In the genomic region with DNA sequence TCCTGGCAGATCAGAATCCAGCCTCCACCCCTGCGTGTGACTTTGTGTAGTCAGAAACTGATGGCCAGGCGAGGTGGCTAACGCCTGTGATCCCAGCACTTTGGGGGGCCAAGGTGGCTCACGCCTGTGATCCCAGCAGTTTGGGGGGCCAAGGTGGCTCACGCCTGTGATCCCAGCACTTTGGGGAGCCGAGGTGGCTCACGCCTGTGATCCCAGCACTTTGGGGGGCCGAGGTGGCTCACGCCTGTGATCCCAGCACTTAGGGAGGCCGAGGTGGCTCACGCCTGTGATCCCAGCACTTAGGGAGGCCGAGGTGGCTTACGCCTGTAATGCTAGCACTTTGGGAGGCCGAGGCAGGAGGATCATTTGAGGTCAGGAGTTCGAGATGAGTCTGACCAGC, we compare ENCODE assay signal across 27 cellular contexts. TPM values are rescaled to one million over a fixed set of nuclear protein-coding genes. Genes with fewer than 3 reads are reported as not detected.
DNase-seq lines count a peak whose midpoint lies in the region; ATAC-seq, FAIRE-seq and TF ChIP-seq lines count a peak whose summit lies in the region.
"Had no signal": no experiment of that assay in that cellular context is flagged by ENCODE, and none has a peak within 500 bp of the region (broad histone marks: within the 10 kb centered on the region; RNA-seq: fewer than 3 reads in every experiment).

No MANE protein-coding gene starts in this region.

- H2AFZ ChIP-seq in DND-41 (ENCODE audit: low read depth, low read length) (no peak overlapping the region), hepatocyte (no peak overlapping the region)
- H2AFZ ChIP-seq: GM23338 had no signal

- H3K4me3 ChIP-seq in DND-41 (ENCODE audit: low read depth in 1 of 2, low read length in 2 of 2) (no peak overlapping the region), hepatocyte (no peak overlapping the region), psoas muscle (no peak overlapping the region)
- H3K4me3 ChIP-seq: A549; BLaER1 treated with 17β-estradiol and CSF1 and Interleukin-3, amounts not matched to agents 10 nM and 100 nM; GM23338 had no signal

- H4K20me1 ChIP-seq in DND-41 (ENCODE audit: insufficient read depth, low read length) (peaks cover 67% of the 10 kb centered on the region), hepatocyte (ENCODE audit: insufficient read depth, poor library complexity, severe bottlenecking) (no peaks in the 10 kb centered on the region)

- peaks cover 92% of the 10 kb centered on the region for H3K79me2 ChIP-seq in DND-41 (ENCODE audit: insufficient read depth, low read length)
- H3K79me2 ChIP-seq in hepatocyte: peaks cover 69% of the 10 kb centered on the region

- H3K27ac ChIP-seq in DND-41 (ENCODE audit: low read length) (no peak overlapping the region), hepatocyte (no peak overlapping the region), psoas muscle (no peak overlapping the region)
- H3K27ac ChIP-seq: A549; BLaER1 treated with 17β-estradiol and CSF1 and Interleukin-3, amounts not matched to agents 10 nM and 100 nM had no signal

- H3K9me3 ChIP-seq in DND-41 (ENCODE audit: insufficient read depth, low read length, severe bottlenecking) (no peaks in the 10 kb centered on the region), hepatocyte (ENCODE audit: low read depth) (no peaks in the 10 kb centered on the region), psoas muscle (no peaks in the 10 kb centered on the region)
- H3K9me3 ChIP-seq: A549; BE2C; BLaER1 treated with 17β-estradiol and CSF1 and Interleukin-3, amounts not matched to agents 10 nM and 100 nM had no signal

- 0 out of 2 replicates have a peak overlapping the region, but pooled peaks have one; percentile 5 for H3K9ac ChIP-seq in DND-41 (ENCODE audit: low read depth, low read length)

- H3K9me3 Mint-ChIP-seq in IgD-negative memory B cell: no peaks in the 10 kb centered on the region
- H3K9me3 Mint-ChIP-seq: CD14-positive monocyte; CD4-positive, alpha-beta T cell; CD8-positive, alpha-beta memory T cell; GM23338; H9; HFFc6 had no signal

- TF ChIP-seq CTCF in DND-41 (IDR thresholded peaks at IDR 0.05; ENCODE audit: borderline replicate concordance, extremely low read depth, low read length, poor library complexity, severe bottlenecking) (no peak), hepatocyte (IDR thresholded peaks at IDR 0.05; ENCODE audit: poor library complexity) (no peak), psoas muscle (IDR thresholded peaks at IDR 0.05) (no peak)

- H3K9me2 ChIP-seq in hepatocyte (replicated peaks; ENCODE audit: insufficient read depth): no peaks in the 10 kb centered on the region

- peak overlapping the region in 2 of 3 donors; percentile 16 to 46 for H3K27ac Mint-ChIP-seq in IgD-negative memory B cell
- H3K27ac Mint-ChIP-seq: CD8-positive, alpha-beta memory T cell; GM23338; HFFc6 had no signal

- H3K27me3 Mint-ChIP-seq in IgD-negative memory B cell: no peaks in the 10 kb centered on the region
- H3K27me3 Mint-ChIP-seq: CD4-positive, alpha-beta T cell had no signal

- intact Hi-C loops in psoas muscle (cut with DNase I): no loop called here

- peaks cover 9 to 14% (median 11%) of the 10 kb centered on the region in 3 donors for H3K4me1 Mint-ChIP-seq in IgD-negative memory B cell

- H3K4me1 ChIP-seq in DND-41 (ENCODE audit: insufficient read depth, low read length): peaks cover 34% of the 10 kb centered on the region
- peaks cover 9% of the 10 kb centered on the region for H3K4me1 ChIP-seq in hepatocyte (ENCODE audit: insufficient read depth)
- peaks cover 10% of the 10 kb centered on the region for H3K4me1 ChIP-seq in psoas muscle
- H3K4me1 ChIP-seq: BE2C had no signal

- no peak overlapping the region for H3K4me3 Mint-ChIP-seq in IgD-negative memory B cell
- H3K4me3 Mint-ChIP-seq: CD14-positive monocyte; CD8-positive, alpha-beta memory T cell; GM23338; H9; HFFc6 had no signal

- FAIRE-seq in HTR-8/SVneo (lab: Jason Lieb, UNC): no peak
- FAIRE-seq: A549, D721Med, GM12891, GM18507 had no signal

- H3K36me3 Mint-ChIP-seq in IgD-negative memory B cell: no peaks in the 10 kb centered on the region

- ATAC-seq in DND-41 (ENCODE audit: insufficient read depth, low read depth) (no peak), psoas muscle (no peak)
- ATAC-seq: A549, GM23338, HCT116 had no signal

- H3K27me3 ChIP-seq in DND-41 (ENCODE audit: insufficient read depth, low read length, poor library complexity): no peaks in the 10 kb centered on the region
- H3K27me3 ChIP-seq in hepatocyte: no peaks in the 10 kb centered on the region
- no peaks in the 10 kb centered on the region for H3K27me3 ChIP-seq in psoas muscle (ENCODE audit: insufficient read depth in 3 of 3, low read length in 2 of 3)
- H3K27me3 ChIP-seq: BE2C; BLaER1 treated with 17β-estradiol and CSF1 and Interleukin-3, amounts not matched to agents 10 nM and 100 nM had no signal

- 0 out of 2 replicates have a peak overlapping the region, but pooled peaks have one; percentile 21 for H3K4me2 ChIP-seq in DND-41 (ENCODE audit: insufficient read depth, low read length)
- no peak overlapping the region for H3K4me2 ChIP-seq in hepatocyte
- H3K4me2 ChIP-seq: A549; BLaER1 treated with 17β-estradiol and CSF1 and Interleukin-3, amounts not matched to agents 10 nM and 100 nM; GM23338 had no signal

- peaks cover 61% of the 10 kb centered on the region for H3K36me3 ChIP-seq in DND-41 (ENCODE audit: insufficient read depth, low read length)
- H3K36me3 ChIP-seq in hepatocyte (replicated peaks; ENCODE audit: insufficient read depth, low read depth): no peaks in the 10 kb centered on the region
- H3K36me3 ChIP-seq in psoas muscle (ENCODE audit: insufficient read depth in 1 of 2, low read depth in 1 of 2): peaks cover 0 to 42% of the 10 kb centered on the region in 2 donors

- 98% methylated on average over 15 of the region's 15 CpGs for WGBS in hepatocyte (ENCODE audit: low lambda C conversion rate, missing lambda C conversion rate)
- WGBS in psoas muscle, 3 donors: 95 to 98% (median 97%) methylated on average over 15 of the region's 15 CpGs

- DNase-seq in DND-41: no peak
- DNase-seq in hepatocyte (ENCODE audit: low spot score): peak; percentile 2
- DNase-seq in HTR-8/SVneo (ENCODE audit: insufficient read length, low spot score): no peak
- DNase-seq in psoas muscle: no peak
- DNase-seq in activated CD8-positive, alpha-beta memory T cell treated with anti-CD3 and anti-CD28 coated beads for 24 hours: no peak
- DNase-seq: 8988T; ACHN; AML-193; BE2C; CD4-positive, alpha-beta T cell; CD8-positive, alpha-beta memory T cell; DMS 273 treated with DMSO at 0.1 percent for 48 hours; DMS79; GF-D8; H9; HFFc6 had no signal

RNA-seq across cellular contexts. Expression of gene NCAPH2, which starts 5.2 kb away (rescaled TPM):
- 39.4 TPM for polyA plus RNA-seq in IgD-negative memory B cell
- total RNA-seq in hepatocyte: 24.4 and 25.6 TPM in 2 replicates
- 40.6 and 48.0 TPM in 2 replicates for polyA plus RNA-seq in hepatocyte
- 10 to 100 TPM; 19.2 to 24.2 (median 21.7) TPM for total RNA-seq in psoas muscle
- polyA plus RNA-seq in psoas muscle: 10 to 100 TPM; 21.8 to 26.3 (median 23.7) TPM

RNA-seq across cellular contexts. Expression of gene LMF2, which starts 5.7 kb away (rescaled TPM):
- polyA plus RNA-seq in IgD-negative memory B cell (26.4 TPM), hepatocyte (97.6 and 128 TPM in 2 replicates), psoas muscle (10 to 100 TPM; 14.9 to 24.1 (median 15.6) TPM)
- total RNA-seq in hepatocyte (22.4 and 32.8 TPM in 2 replicates), psoas muscle (10 to 100 TPM; 16.7 to 18.6 (median 17.3) TPM)

RNA-seq across cellular contexts. Expression of gene SCO2, which starts 12.2 kb away (rescaled TPM):
- polyA plus RNA-seq in IgD-negative memory B cell (11.8 TPM), hepatocyte (9.7 and 11.2 TPM in 2 replicates), psoas muscle (under 1 TPM in 2 of 3 donors, not detected in 1; 0.99 to 1.00 TPM)
- total RNA-seq in hepatocyte (2.0 and 4.1 TPM in 2 replicates), psoas muscle (under 1 TPM in 1 of 4 donors, not detected in 3; 0.97 TPM)

RNA-seq across cellular contexts. Expression of gene TYMP, which starts 16.6 kb away (rescaled TPM):
- polyA plus RNA-seq in IgD-negative memory B cell (56.8 TPM), hepatocyte (85.7 and 105 TPM in 2 replicates), psoas muscle (10 to 100 TPM in 1 of 3 donors, 1 to 10 TPM in 2; 5.0 to 26.0 (median 7.0) TPM)
- total RNA-seq in hepatocyte (36.6 and 46.4 TPM in 2 replicates), psoas muscle (10 to 100 TPM in 3 of 4 donors, 1 to 10 TPM in 1; 7.1 to 18.8 (median 13.3) TPM)

RNA-seq across cellular contexts. Expression of gene MIOX, which starts 26.5 kb away (rescaled TPM):
- polyA plus RNA-seq in IgD-negative memory B cell: not detected
- total RNA-seq in hepatocyte: not detected in 2 replicates
- polyA plus RNA-seq in hepatocyte: not detected in 2 replicates
- not detected for total RNA-seq in psoas muscle
- polyA plus RNA-seq in psoas muscle: not detected
- total RNA-seq: CD4-positive, alpha-beta T cell; Daoy; GM23338; H4; HFFc6 had no signal
- polyA plus RNA-seq: CD14-positive monocyte; CD8-positive, alpha-beta memory T cell; GM23338 had no signal
